In genomic region chr1:42815938-42816599, GRCh38 we compare ENCODE assay signal across 6 cellular contexts. TPM values are rescaled to one million over a fixed set of nuclear protein-coding genes. Genes with fewer than 3 reads are reported as not detected.
DNase-seq lines count a peak whose midpoint lies in the region; ATAC-seq and TF ChIP-seq lines count a peak whose summit lies in the region.

No MANE protein-coding gene starts in this region.

- in situ Hi-C loops in astrocyte of the cerebellum (cut with HindIII; ENCODE audit: low sequenced_read_pairs), result no loop called here

- peaks cover 12 to 27% (median 20%) of the 10 kb centered on the region in 3 donors for H3K4me1 Mint-ChIP-seq in naive B cell

- ATAC-seq in HG03354 (IDR thresholded peaks at IDR 0.05; ENCODE audit: poor library complexity, severe bottlenecking, unreplicated experiment) (peak; percentile 8), naive B cell (ENCODE audit: low read depth in 2 of 2) (no peak), HG02973 (IDR thresholded peaks at IDR 0.05; ENCODE audit: unreplicated experiment) (no peak)

- DNase-seq in AG10803 (ENCODE audit: low read depth) (no peak), astrocyte of the cerebellum (ENCODE audit: low read depth) (no peak), naive B cell (peak; percentile 6), HEK293T (ENCODE audit: extremely low spot score) (no peak)

- H3K4me3 ChIP-seq in AG10803 (ENCODE audit: low read length) (peak overlapping the region; percentile 87), astrocyte of the cerebellum (ENCODE audit: low read depth, low read length) (peak overlapping the region; percentile 71)

- no peaks in the 10 kb centered on the region for H3K9me3 Mint-ChIP-seq in naive B cell

- H3K36me3 Mint-ChIP-seq in naive B cell, result no peaks in the 10 kb centered on the region

- peak overlapping the region; percentile 73 to 93 (median 86) for H3K4me3 Mint-ChIP-seq in naive B cell

- POLR2A ChIA-PET in HEK293T (lab: Yijun Ruan, JAX), result interaction anchor here (0.8 to 2.9 kb wide), 4 partner anchors 9 to 49 kb away, joined by 3 to 26 read pairs (median 13); partner anchors contain the start of genes C1orf50, P3H1 and ZNF691

- H3K27ac Mint-ChIP-seq in naive B cell, result peak overlapping the region; percentile 0 to 84 (median 72)

- CTCF ChIA-PET in HEK293T (lab: Yijun Ruan, JAX), result interaction anchor here (0.5 to 0.6 kb wide), 2 partner anchors 708 to 928 kb away, joined by 5 read pairs; no protein-coding TSS in a partner anchor

- no peak for TF ChIP-seq CTCF in AG10803 (conservative IDR thresholded peaks at IDR 0.05; ENCODE audit: low read length)
- TF ChIP-seq CTCF in astrocyte of the cerebellum (IDR thresholded peaks at IDR 0.05; ENCODE audit: low read depth, low read length, missing control alignments), result no peak

- H3K27me3 Mint-ChIP-seq in naive B cell, result no peaks in the 10 kb centered on the region

TF ChIP-seq in HEK293T, 16 proteins besides CTCF, POLR2A, EP300 and RAD21:
- TF ChIP-seq PKNOX1 (IDR thresholded peaks at IDR 0.05), result no peak
- TF ChIP-seq ARNT (IDR thresholded peaks at IDR 0.05), result no peak
- TF ChIP-seq FOXA1 (IDR thresholded peaks at IDR 0.05), result no peak
- no peak for TF ChIP-seq BHLHE40 (IDR thresholded peaks at IDR 0.05; ENCODE audit: borderline replicate concordance)
- TF ChIP-seq FOXM1 (IDR thresholded peaks at IDR 0.05; ENCODE audit: borderline replicate concordance), result no peak
- no peak for TF ChIP-seq TARDBP (IDR thresholded peaks at IDR 0.05)
- no peak for TF ChIP-seq CTBP1 (IDR thresholded peaks at IDR 0.05; ENCODE audit: borderline replicate concordance)
- no peak for TF ChIP-seq HDGF (IDR thresholded peaks at IDR 0.05; ENCODE audit: borderline replicate concordance)
- TF ChIP-seq L3MBTL2 (conservative IDR thresholded peaks at IDR 0.05), result no peak
- no peak for TF ChIP-seq ELF4 (IDR thresholded peaks at IDR 0.05)
- TF ChIP-seq SP1 (IDR thresholded peaks at IDR 0.05), result no peak
- TF ChIP-seq SUZ12 (IDR thresholded peaks at IDR 0.05), result no peak
- no peak for TF ChIP-seq LEF1 (IDR thresholded peaks at IDR 0.05; ENCODE audit: borderline replicate concordance)
- no peak for TF ChIP-seq ZNF384 (IDR thresholded peaks at IDR 0.05)
- TF ChIP-seq FOXK2 (IDR thresholded peaks at IDR 0.05), result no peak
- TF ChIP-seq NFRKB (IDR thresholded peaks at IDR 0.05), result no peak

RNA-seq across cellular contexts. Expression of gene ERMAP, which starts 0.9 kb away (rescaled TPM):
- 1 to 10 TPM in 5 of 6 donors, not detected in 1; 2.2 to 3.7 (median 2.6) TPM for polyA plus RNA-seq in naive B cell (ENCODE audit: low read depth in 6 of 6)

RNA-seq across cellular contexts. Expression of gene SVBP, which starts 1.1 kb away (rescaled TPM):
- polyA plus RNA-seq in naive B cell (ENCODE audit: low read depth in 6 of 6), result 10 to 100 TPM; 51.0 to 73.2 (median 65.8) TPM

RNA-seq across cellular contexts. Expression of gene ZNF691, which starts 30.3 kb away (rescaled TPM):
- 10 to 100 TPM in 2 of 6 donors, 1 to 10 TPM in 3, not detected in 1; 6.2 to 13.4 (median 9.4) TPM for polyA plus RNA-seq in naive B cell (ENCODE audit: low read depth in 6 of 6)

RNA-seq across cellular contexts. Expression of gene TMEM269, which starts 31.3 kb away (rescaled TPM):
- polyA plus RNA-seq in naive B cell (ENCODE audit: low read depth in 6 of 6), result under 1 TPM in 1 of 6 donors, not detected in 5; 0.11 TPM

RNA-seq across cellular contexts. Expression of gene C1orf50, which starts 49.0 kb away (rescaled TPM):
- polyA plus RNA-seq in naive B cell (ENCODE audit: low read depth in 6 of 6), result 1 to 10 TPM; 2.3 to 6.6 (median 4.3) TPM
